9 cellular contexts compared by ENCODE assay signal in genomic region chr13:74062933-74063332, GRCh38.
DNase-seq lines count a peak whose midpoint lies in the region; ATAC-seq and TF ChIP-seq lines count a peak whose summit lies in the region.
"Had no signal": no experiment of that assay in that cellular context is flagged by ENCODE, and none has a peak within 500 bp of the region (broad histone marks: within the 10 kb centered on the region; RNA-seq: fewer than 3 reads in every experiment).

No MANE protein-coding gene starts in this region.

- H3K9me3 ChIP-seq in cardiac muscle cell (ENCODE audit: low read depth), result no peaks in the 10 kb centered on the region

- H3K27me3 Mint-ChIP-seq in activated naive CD4-positive, alpha-beta T cell treated with anti-CD3 and anti-CD28 coated beads for 36 hours (ENCODE audit: low read depth), result no peaks in the 10 kb centered on the region
- no peaks in the 10 kb centered on the region for H3K27me3 Mint-ChIP-seq in activated CD8-positive, alpha-beta T cell treated with anti-CD3 and anti-CD28 coated beads for 36 hours

- peak overlapping the region; percentile 82 for H3K27ac ChIP-seq in cardiac muscle cell
- H3K27ac ChIP-seq in skin epidermis, result peak overlapping the region in 11 of 21 experiments; percentile 1 to 68 (median 37)
- H3K27ac ChIP-seq: C4-2B had no signal

- peak overlapping the region; percentile 73 for H3K4me3 Mint-ChIP-seq in activated naive CD4-positive, alpha-beta T cell treated with anti-CD3 and anti-CD28 coated beads for 36 hours
- H3K4me3 Mint-ChIP-seq in activated CD8-positive, alpha-beta T cell treated with anti-CD3 and anti-CD28 coated beads for 36 hours, result peak overlapping the region; percentile 56

- H3K4me3 ChIP-seq in cardiac muscle cell (no peak overlapping the region), skin epidermis (peak overlapping the region in 1 of 7 experiments; percentile 0)

- H3K4me1 Mint-ChIP-seq in activated naive CD4-positive, alpha-beta T cell treated with anti-CD3 and anti-CD28 coated beads for 36 hours (ENCODE audit: low read depth), result peaks cover 78% of the 10 kb centered on the region
- peaks cover 83% of the 10 kb centered on the region for H3K4me1 Mint-ChIP-seq in activated CD8-positive, alpha-beta T cell treated with anti-CD3 and anti-CD28 coated beads for 36 hours (ENCODE audit: low read depth)

- H3K36me3 ChIP-seq in cardiac muscle cell, result no peaks in the 10 kb centered on the region

- intact Hi-C loops in activated naive CD4-positive, alpha-beta T cell treated with anti-CD3 and anti-CD28 coated beads for 36 hours (cut with micrococcal nuclease), result loop anchor here (1.0 to 2.0 kb wide), 5 partner anchors 7 to 224 kb away; partner anchors contain the start of gene KLF12
- intact Hi-C loops in activated CD8-positive, alpha-beta T cell treated with anti-CD3 and anti-CD28 coated beads for 36 hours (cut with micrococcal nuclease), result loop anchor here (5.0 kb wide), 1 partner anchor 69 kb away; the partner anchor contains the start of gene KLF12

- no peaks in the 10 kb centered on the region for H3K9me3 Mint-ChIP-seq in activated naive CD4-positive, alpha-beta T cell treated with anti-CD3 and anti-CD28 coated beads for 36 hours
- peaks cover 1% of the 10 kb centered on the region for H3K9me3 Mint-ChIP-seq in activated CD8-positive, alpha-beta T cell treated with anti-CD3 and anti-CD28 coated beads for 36 hours

- POLR2A ChIA-PET in activated CD8-positive, alpha-beta T cell treated with anti-CD3 and anti-CD28 coated beads for 36 hours (lab: Charles Lee), result interaction anchor here (0.9 kb wide), 1 partner anchor 70 kb away, joined by 4 read pairs; no protein-coding TSS in a partner anchor

- H3K27me3 ChIP-seq in cardiac muscle cell, result no peaks in the 10 kb centered on the region

- peak overlapping the region; percentile 86 for H3K27ac Mint-ChIP-seq in activated naive CD4-positive, alpha-beta T cell treated with anti-CD3 and anti-CD28 coated beads for 36 hours
- peak overlapping the region; percentile 80 for H3K27ac Mint-ChIP-seq in activated CD8-positive, alpha-beta T cell treated with anti-CD3 and anti-CD28 coated beads for 36 hours

- peaks cover 4% of the 10 kb centered on the region for H3K36me3 Mint-ChIP-seq in activated naive CD4-positive, alpha-beta T cell treated with anti-CD3 and anti-CD28 coated beads for 36 hours (ENCODE audit: low read depth)
- H3K36me3 Mint-ChIP-seq in activated CD8-positive, alpha-beta T cell treated with anti-CD3 and anti-CD28 coated beads for 36 hours (ENCODE audit: low read depth), result peaks cover 21% of the 10 kb centered on the region

- H3K4me1 ChIP-seq in cardiac muscle cell (ENCODE audit: low read depth), result peaks cover 24% of the 10 kb centered on the region

- peak; percentile 60 for ATAC-seq in HG03108 (IDR thresholded peaks at IDR 0.05; ENCODE audit: unreplicated experiment)
- ATAC-seq in activated CD8-positive, alpha-beta T cell treated with anti-CD3 and anti-CD28 coated beads for 36 hours, result peak; percentile 52

- CTCF ChIA-PET in activated naive CD4-positive, alpha-beta T cell treated with anti-CD3 and anti-CD28 coated beads for 36 hours (lab: Charles Lee), result interaction anchor here (0.7 to 1.6 kb wide), 5 partner anchors 24 to 227 kb away, joined by 3 to 5 read pairs (median 3); partner anchors contain the start of gene KLF12
- CTCF ChIA-PET in activated CD8-positive, alpha-beta T cell treated with anti-CD3 and anti-CD28 coated beads for 36 hours (lab: Charles Lee), result interaction anchor here (1.2 to 1.9 kb wide), 4 partner anchors 12 to 295 kb away, joined by 3 to 6 read pairs (median 6); no protein-coding TSS in a partner anchor

- no peak for TF ChIP-seq CTCF in activated CD8-positive, alpha-beta T cell treated with anti-CD3 and anti-CD28 coated beads for 36 hours (IDR thresholded peaks at IDR 0.05)
- TF ChIP-seq CTCF in cardiac muscle cell (IDR thresholded peaks at IDR 0.05; ENCODE audit: low read depth, low read length), result no peak

- peak; percentile 62 for DNase-seq in activated naive CD4-positive, alpha-beta T cell treated with anti-CD3 and anti-CD28 coated beads for 36 hours
- no peak for DNase-seq in activated naive CD4-positive, alpha-beta T cell treated with anti-CD3 and anti-CD28 coated beads, Interleukin-2, amount 50 U/mL, for 16 hours
- DNase-seq in activated CD8-positive, alpha-beta T cell treated with anti-CD3 and anti-CD28 coated beads for 36 hours, result peak; percentile 40
- DNase-seq in cardiac muscle cell (ENCODE audit: low read depth in 1 of 2, low spot score in 1 of 2) (peak; percentile 46 to 70), NCI-H345 (lab: John Stamatoyannopoulos, UW) (no peak), SIG-M5 (lab: John Stamatoyannopoulos, UW) (no peak)

Comparison
In these comparisons a context has a peak if more than half of its experiments do, and no peak if none do; other contexts are left out.
1. DNase-seq: peak in activated naive CD4-positive, alpha-beta T cell treated with anti-CD3 and anti-CD28 coated beads for 36 hours (single experiment), activated CD8-positive, alpha-beta T cell treated with anti-CD3 and anti-CD28 coated beads for 36 hours (single experiment) and cardiac muscle cell (2 of 2); none in activated naive CD4-positive, alpha-beta T cell treated with anti-CD3 and anti-CD28 coated beads, Interleukin-2, amount 50 U/mL, for 16 hours (single experiment), NCI-H345 (single experiment) and SIG-M5 (single experiment).